Comparison of ENCODE assay signal across 8 cellular contexts in genomic region chr18:48992791-48993555, GRCh38. TPM values are rescaled to one million over a fixed set of nuclear protein-coding genes. Genes with fewer than 3 reads are reported as not detected.
DNase-seq lines count a peak whose midpoint lies in the region; ATAC-seq, FAIRE-seq and TF ChIP-seq lines count a peak whose summit lies in the region.

No MANE protein-coding gene starts in this region.

- no peak overlapping the region for H3K4me3 ChIP-seq in pancreas

- CTCF ChIA-PET in activated B cell treated with CpG ODN at 0.5 μM for 24 hours (lab: Charles Lee), result no interaction called here

- H3K4me3 Mint-ChIP-seq in activated B cell treated with CpG ODN at 0.5 μM for 24 hours (peak overlapping the region; percentile 42), endothelial cell (ENCODE audit: unreplicated experiment) (no peak overlapping the region)

- H3K27me3 ChIP-seq in pancreas, result no peaks in the 10 kb centered on the region

- DNase-seq in GM13976 (ENCODE audit: low spot score) (peak; percentile 69), activated B cell treated with CpG ODN at 0.5 μM for 24 hours (peak; percentile 45), pancreas (no peak), endothelial cell (ENCODE audit: low spot score) (no peak)
- no peak for DNase-seq in stimulated activated CD4-positive, alpha-beta T cell treated with anti-CD3 and anti-CD28 coated beads, Interleukin-15, amount 100 ng/mL, for 24 hours
- no peak for DNase-seq in activated CD4-positive, alpha-beta T cell treated with anti-CD3 and anti-CD28 coated beads for 1 hour

- H3K9me3 Mint-ChIP-seq in activated B cell treated with CpG ODN at 0.5 μM for 24 hours (no peaks in the 10 kb centered on the region), endothelial cell (ENCODE audit: unreplicated experiment) (no peaks in the 10 kb centered on the region)

- no peaks in the 10 kb centered on the region for H3K36me3 ChIP-seq in pancreas

- POLR2A ChIA-PET in activated B cell treated with CpG ODN at 0.5 μM for 24 hours (lab: Charles Lee), result no interaction called here

- TF ChIP-seq CTCF in GM13976 (IDR thresholded peaks at IDR 0.05; ENCODE audit: borderline replicate concordance, control extremely low read depth, extremely low read depth, insufficient read depth, missing control alignments), result no peak
- no peak for TF ChIP-seq CTCF in activated B cell treated with CpG ODN at 0.5 μM for 24 hours (IDR thresholded peaks at IDR 0.05)
- TF ChIP-seq CTCF in pancreas (IDR thresholded peaks at IDR 0.05), result no peak
- TF ChIP-seq CTCF in endothelial cell (IDR thresholded peaks at IDR 0.05; ENCODE audit: unreplicated experiment), result no peak

- H3K27ac Mint-ChIP-seq in activated B cell treated with CpG ODN at 0.5 μM for 24 hours, result peak overlapping the region; percentile 70
- H3K27ac Mint-ChIP-seq in endothelial cell (ENCODE audit: unreplicated experiment), result no peak overlapping the region

- intact Hi-C loops in activated B cell treated with CpG ODN at 0.5 μM for 24 hours (cut with micrococcal nuclease) (loop anchor here (1.0 to 5.0 kb wide), 7 partner anchors 18 to 454 kb away; partner anchors contain the start of gene CTIF), pancreas (cut with DNase I) (no loop called here)

- no peaks in the 10 kb centered on the region for H3K36me3 Mint-ChIP-seq in activated B cell treated with CpG ODN at 0.5 μM for 24 hours (ENCODE audit: low read depth)
- H3K36me3 Mint-ChIP-seq in endothelial cell (ENCODE audit: low read depth, unreplicated experiment), result no peaks in the 10 kb centered on the region

- WGBS in pancreas, 2 donors, result 85% methylated on average over 12 of the region's 12 CpGs

- H3K4me1 Mint-ChIP-seq in activated B cell treated with CpG ODN at 0.5 μM for 24 hours (peaks cover 20% of the 10 kb centered on the region), endothelial cell (ENCODE audit: unreplicated experiment) (peaks cover 8% of the 10 kb centered on the region)

- no peaks in the 10 kb centered on the region for H3K27me3 Mint-ChIP-seq in activated B cell treated with CpG ODN at 0.5 μM for 24 hours
- peaks cover 7% of the 10 kb centered on the region for H3K27me3 Mint-ChIP-seq in endothelial cell (ENCODE audit: unreplicated experiment)

- H3K27ac ChIP-seq in pancreas, result no peak overlapping the region

- peaks cover 0 to 4% (median 0%) of the 10 kb centered on the region in 3 donors for H3K4me1 ChIP-seq in pancreas

- ATAC-seq in HG03354 (IDR thresholded peaks at IDR 0.05; ENCODE audit: poor library complexity, severe bottlenecking, unreplicated experiment), result peak; percentile 73
- ATAC-seq in activated B cell treated with CpG ODN at 0.5 μM for 24 hours (ENCODE audit: low read depth), result peak; percentile 98
- peak in 3 of 4 donors; percentile 24 to 73 (median 59) for ATAC-seq in pancreas
- no peak for ATAC-seq in HG03045 (IDR thresholded peaks at IDR 0.05; ENCODE audit: unreplicated experiment)

- in situ Hi-C loops in GM13976 (cut with MboI; ENCODE audit: low sequenced_read_pairs, unreplicated experiment), result loop anchor here (25.0 kb wide), 1 partner anchor 106 kb away; no protein-coding TSS in a partner anchor

- no peaks in the 10 kb centered on the region for H3K9me3 ChIP-seq in pancreas

- FAIRE-seq in pancreas (lab: Jason Lieb, UNC), result no peak

RNA-seq across cellular contexts. Expression of gene SMAD7, which starts 42.2 kb away (rescaled TPM):
- 6.8 and 6.9 TPM in 2 replicates for total RNA-seq in activated B cell treated with CpG ODN at 0.5 μM for 24 hours
- total RNA-seq in pancreas, result 10 to 100 TPM in 2 of 6 donors, 1 to 10 TPM in 4; 5.3 to 22.4 (median 6.8) TPM
- 1 to 10 TPM; 4.2 to 8.2 TPM for polyA plus RNA-seq in pancreas
- total RNA-seq in endothelial cell (ENCODE audit: unreplicated experiment), result 30.1 TPM

Comparison
In these comparisons a context has a peak if more than half of its experiments do, and no peak if none do; other contexts are left out.
1. DNase-seq: peak in GM13976 (single experiment) and activated B cell treated with CpG ODN at 0.5 μM for 24 hours (single experiment); none in pancreas (0 of 6), stimulated activated CD4-positive, alpha-beta T cell treated with anti-CD3 and anti-CD28 coated beads, Interleukin-15, amount 100 ng/mL, for 24 hours (single experiment), endothelial cell (single experiment) and activated CD4-positive, alpha-beta T cell treated with anti-CD3 and anti-CD28 coated beads for 1 hour (single experiment).